8 cellular contexts compared by ENCODE assay signal in the genomic region with DNA sequence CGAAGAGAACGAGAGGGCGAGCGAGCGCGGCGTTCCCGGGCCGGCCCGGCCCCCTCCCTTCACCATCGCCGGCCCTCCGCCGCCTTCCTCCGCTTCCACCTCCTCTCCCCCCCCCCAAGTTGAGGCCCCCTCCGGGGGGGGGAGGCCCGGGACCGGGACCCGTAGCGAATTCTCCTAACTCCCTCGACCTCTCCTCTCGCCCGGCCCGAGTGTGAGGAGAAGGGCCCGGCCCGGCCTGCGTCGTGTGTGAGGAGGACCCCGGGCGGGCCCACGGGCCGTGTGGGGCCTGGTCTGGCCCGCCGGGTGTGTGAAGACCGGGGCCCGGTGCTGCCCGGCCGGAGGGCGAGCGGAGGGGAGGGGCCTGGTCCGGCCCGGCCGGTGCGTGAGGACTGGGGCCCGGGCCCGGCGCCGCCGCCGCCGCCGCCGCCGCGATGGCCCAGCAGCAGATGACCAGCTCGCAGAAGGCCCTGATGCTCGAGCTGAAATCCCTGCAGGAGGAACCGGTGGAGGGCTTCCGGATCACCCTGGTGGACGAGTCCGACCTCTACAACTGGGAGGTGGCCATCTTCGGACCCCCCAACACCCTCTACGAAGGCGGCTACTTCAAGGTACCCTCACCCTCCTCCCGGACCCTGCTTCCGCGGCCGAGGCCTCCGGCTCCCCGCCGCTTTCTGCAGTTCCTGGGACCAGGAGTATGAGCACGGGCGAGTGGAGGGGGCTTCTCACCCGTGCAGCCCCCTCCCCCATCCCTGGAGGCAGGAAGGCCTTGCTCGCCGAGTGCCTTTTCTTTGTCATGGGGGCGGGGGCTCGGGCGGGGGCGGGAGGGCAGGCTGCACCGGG. TPM values are rescaled to one million over a fixed set of nuclear protein-coding genes. Genes with fewer than 3 reads are reported as not detected.
DNase-seq lines count a peak whose midpoint lies in the region; ATAC-seq lines count a peak whose summit lies in the region.

No MANE protein-coding gene starts in this region.

- no peaks in the 10 kb centered on the region for H3K4me1 ChIP-seq in esophagus (ENCODE audit: control insufficient read depth in 2 of 2, insufficient read depth in 2 of 2, low read length in 1 of 2)

- no peaks in the 10 kb centered on the region for H3K27me3 ChIP-seq in esophagus (ENCODE audit: control insufficient read depth in 1 of 2, insufficient read depth in 2 of 2, low read length in 2 of 2)

- H3K9me3 ChIP-seq in esophagus (ENCODE audit: control insufficient read depth in 2 of 2, insufficient read depth in 1 of 2, low read depth in 1 of 2, low read length in 1 of 2) = no peaks in the 10 kb centered on the region

- H3K27me3 Mint-ChIP-seq in activated T-cell treated with anti-CD3 and anti-CD28 coated beads, Interleukin-2, amount 50 U/mL, for 4 hours (ENCODE audit: low read depth) = no peaks in the 10 kb centered on the region

- H3K4me1 Mint-ChIP-seq in activated T-cell treated with anti-CD3 and anti-CD28 coated beads, Interleukin-2, amount 50 U/mL, for 4 hours (ENCODE audit: low read depth) = peaks cover 54% of the 10 kb centered on the region

- WGBS in esophagus, 2 donors = 1% methylated on average over 44 to 81 of the region's 81 CpGs

- DNase-seq in AG08395 (ENCODE audit: low spot score) (peak; percentile 59), NOMO-1 treated with DMSO at 0.1 percent for 48 hours (lab: John Stamatoyannopoulos, UW; ENCODE audit: unreplicated experiment) (peak; percentile 71), myocyte (ENCODE audit: low read depth) (peak; percentile 72)
- peak; percentile 35 for DNase-seq in activated T-cell treated with anti-CD3 and anti-CD28 coated beads, Interleukin-2, amount 50 U/mL, for 4 hours
- peak; percentile 57 for DNase-seq in stimulated activated naive CD8-positive, alpha-beta T cell treated with anti-CD3 and anti-CD28 coated beads, Interleukin-15, Interleukin-2, amounts not matched to agents 100 U/mL and 50 U/mL, for 24 hours

- no peaks in the 10 kb centered on the region for H3K9me3 Mint-ChIP-seq in activated T-cell treated with anti-CD3 and anti-CD28 coated beads, Interleukin-2, amount 50 U/mL, for 4 hours

- peak; percentile 32 for ATAC-seq in GM18498 (IDR thresholded peaks at IDR 0.05; ENCODE audit: unreplicated experiment)
- peak; percentile 19 for ATAC-seq in HG03039 (IDR thresholded peaks at IDR 0.05; ENCODE audit: unreplicated experiment)
- ATAC-seq in activated T-cell treated with anti-CD3 and anti-CD28 coated beads, Interleukin-2, amount 50 U/mL, for 4 hours = peak; percentile 12 to 17
- peak; percentile 5 for ATAC-seq in stimulated activated naive CD8-positive, alpha-beta T cell treated with anti-CD3 and anti-CD28 coated beads, Interleukin-15, Interleukin-2, amounts not matched to agents 100 U/mL and 50 U/mL, for 24 hours

- H3K4me3 ChIP-seq in esophagus (ENCODE audit: low read depth in 1 of 2, low read length in 2 of 2) = peak overlapping the region; percentile 92 to 98

- no peaks in the 10 kb centered on the region for H3K36me3 ChIP-seq in esophagus (ENCODE audit: control insufficient read depth in 2 of 2, insufficient read depth in 2 of 2, low read length in 1 of 2)

- peak overlapping the region; percentile 96 to 98 for H3K27ac ChIP-seq in esophagus (ENCODE audit: low read depth in 2 of 2, low read length in 1 of 2)

- H3K36me3 Mint-ChIP-seq in activated T-cell treated with anti-CD3 and anti-CD28 coated beads, Interleukin-2, amount 50 U/mL, for 4 hours (ENCODE audit: insufficient read depth) = no peaks in the 10 kb centered on the region

- peak overlapping the region; percentile 87 for H3K4me3 Mint-ChIP-seq in activated T-cell treated with anti-CD3 and anti-CD28 coated beads, Interleukin-2, amount 50 U/mL, for 4 hours

RNA-seq across cellular contexts. Expression of gene UBE2R2, which starts 0.6 kb away (rescaled TPM):
- total RNA-seq in activated T-cell treated with anti-CD3 and anti-CD28 coated beads, Interleukin-2, amount 50 U/mL, for 4 hours = 10 to 100 TPM; 25.9 to 31.9 (median 26.6) TPM
- polyA plus RNA-seq in esophagus = 10 to 100 TPM; 16.5 to 16.6 TPM
- total RNA-seq in myocyte = 14.9 and 17.1 TPM in 2 replicates
- 32.9 TPM for polyA plus RNA-seq in myocyte (2012)

RNA-seq across cellular contexts. Expression of gene PRSS3, which starts 22.2 kb away (rescaled TPM):
- total RNA-seq in activated T-cell treated with anti-CD3 and anti-CD28 coated beads, Interleukin-2, amount 50 U/mL, for 4 hours = 1 to 10 TPM in 1 of 3 donors, under 1 TPM in 2; 0.76 to 1.3 (median 0.82) TPM
- 100 to 1,000 TPM; 112 to 165 TPM for polyA plus RNA-seq in esophagus
- not detected in 2 replicates for total RNA-seq in myocyte
- polyA plus RNA-seq in myocyte (2012) = not detected

Comparison
In these comparisons a context has a peak if more than half of its experiments do, and no peak if none do; other contexts are left out.
1. Peak in every context shown above with its lines: DNase-seq, ATAC-seq, H3K4me3 ChIP-seq and H3K27ac ChIP-seq.